17 cellular contexts compared by ENCODE assay signal in the genomic region with DNA sequence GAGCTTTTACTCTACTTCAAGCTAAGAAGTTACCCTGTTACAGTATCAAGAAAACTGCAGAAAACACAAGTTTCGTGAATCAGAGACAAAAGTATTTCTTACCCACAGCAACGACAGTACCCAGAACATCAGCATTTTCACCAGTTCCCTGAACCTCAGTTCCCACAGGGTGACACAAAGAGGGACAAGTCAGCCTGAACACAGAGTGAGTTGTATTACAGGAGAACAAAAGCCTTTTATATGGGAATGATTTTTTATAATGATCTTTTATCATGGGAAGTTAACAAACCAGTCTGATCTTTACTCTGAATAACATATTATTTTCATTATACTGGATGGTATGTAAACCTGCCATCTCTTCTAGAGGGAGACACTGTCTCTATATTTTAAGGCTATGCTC.
A peak's percentile ranks its signal among the peaks of the same experiment; 100 is the strongest.
DNase-seq lines count a peak whose midpoint lies in the region; ATAC-seq and TF ChIP-seq lines count a peak whose summit lies in the region.
"Had no signal": no experiment of that assay in that cellular context is flagged by ENCODE, and none has a peak within 500 bp of the region (broad histone marks: within the 10 kb centered on the region; RNA-seq: fewer than 3 reads in every experiment).

No MANE protein-coding gene starts in this region.

- H3K27ac ChIP-seq in aorta (ENCODE audit: low read depth in 1 of 2, low read length in 2 of 2) (no peak overlapping the region), SK-N-SH (ENCODE audit: low read depth in 2 of 2, low read length in 1 of 2) (no peak overlapping the region)
- H3K27ac ChIP-seq: BLaER1 treated with 17β-estradiol and CSF1 and Interleukin-3, amounts not matched to agents 10 nM and 100 nM had no signal

- H3F3A ChIP-seq in SK-N-SH (replicated peaks; ENCODE audit: insufficient read depth), result no peaks in the 10 kb centered on the region

- no peak for TF ChIP-seq RAD21 in SK-N-SH (IDR thresholded peaks at IDR 0.05; ENCODE audit: low read length)

- no peaks in the 10 kb centered on the region for H4K20me1 ChIP-seq in SK-N-SH (ENCODE audit: insufficient read depth)
- H4K20me1 ChIP-seq: BLaER1 treated with 17β-estradiol and CSF1 and Interleukin-3, amounts not matched to agents 10 nM and 100 nM had no signal

- DNase-seq in COLO829 (ENCODE audit: low spot score) (peak; percentile 21), foreskin melanocyte (peak; percentile 50), medulla oblongata (ENCODE audit: extremely low spot score) (peak; percentile 72), DMS53 (lab: John Stamatoyannopoulos, UW) (no peak), aorta (no peak), SK-N-SH (no peak)
- no peak for DNase-seq in stimulated activated CD4-positive, alpha-beta T cell treated with anti-CD3 and anti-CD28 coated beads, Interleukin-4, amount 100 ng/mL, for 1 hour
- DNase-seq: 8988T; CD8-positive, alpha-beta T cell; COR-L47; DMS 273 treated with DMSO at 0.1 percent for 48 hours; GOT3; H7; HFFc6 had no signal

- 79 to 85% methylated on average over 2 of the region's 2 CpGs for WGBS in aorta, 2 donors
- 35% methylated on average over 2 of the region's 2 CpGs for WGBS in SK-N-SH (ENCODE audit: low lambda C conversion rate)

- no peak overlapping the region; the same call in 1 of the 2 replicates for H2AFZ ChIP-seq in SK-N-SH (ENCODE audit: low read depth)

- no peaks in the 10 kb centered on the region for H3K4me1 ChIP-seq in aorta (ENCODE audit: control insufficient read depth in 1 of 2, insufficient read depth in 2 of 2, low read length in 2 of 2)
- H3K4me1 ChIP-seq in SK-N-SH (ENCODE audit: control insufficient read depth in 1 of 2, insufficient read depth in 2 of 2, low read depth in 1 of 2, low read length in 1 of 2), result no peaks in the 10 kb centered on the region
- H3K4me1 ChIP-seq: BLaER1 treated with 17β-estradiol and CSF1 and Interleukin-3, amounts not matched to agents 10 nM and 100 nM had no signal

- intact Hi-C loops in aorta (cut with DNase I), result no loop called here

- CTCF ChIA-PET in SK-N-SH (lab: Yijun Ruan, JAX), result no interaction called here

- H3K9me2 ChIP-seq in SK-N-SH, result 0 out of 2 replicates have a peak, but pooled peaks cover 4% of the 10 kb centered on the region

- POLR2A ChIA-PET in SK-N-SH (lab: Yijun Ruan, JAX), result no interaction called here

- H3K36me3 ChIP-seq in aorta (ENCODE audit: control insufficient read depth in 1 of 2, insufficient read depth in 2 of 2, low read length in 1 of 2) (no peaks in the 10 kb centered on the region), SK-N-SH (replicated peaks in 1 of 2; ENCODE audit: control insufficient read depth in 1 of 2, insufficient read depth in 2 of 2, low read length in 1 of 2) (no peaks in the 10 kb centered on the region)
- H3K36me3 ChIP-seq: BLaER1 treated with 17β-estradiol and CSF1 and Interleukin-3, amounts not matched to agents 10 nM and 100 nM had no signal

- H3K4me3 ChIP-seq in aorta (ENCODE audit: low read length in 2 of 2), result no peak overlapping the region
- H3K4me3 ChIP-seq in SK-N-SH (ENCODE audit: low read depth in 2 of 2, low read length in 1 of 2), result no peak overlapping the region
- H3K4me3 ChIP-seq: BLaER1 treated with 17β-estradiol and CSF1 and Interleukin-3, amounts not matched to agents 10 nM and 100 nM had no signal

- no peak for TF ChIP-seq EP300 in SK-N-SH (IDR thresholded peaks at IDR 0.05; ENCODE audit: borderline replicate concordance in 1 of 2, low read depth in 1 of 2, low read length in 1 of 2)

- H3K9me3 ChIP-seq in aorta (ENCODE audit: control insufficient read depth, low read length) (no peaks in the 10 kb centered on the region), SK-N-SH (no peaks in the 10 kb centered on the region)

- H3K79me2 ChIP-seq in SK-N-SH (ENCODE audit: insufficient read depth), result no peaks in the 10 kb centered on the region

- H3K4me2 ChIP-seq in SK-N-SH, result no peak overlapping the region
- H3K4me2 ChIP-seq: BLaER1 treated with 17β-estradiol and CSF1 and Interleukin-3, amounts not matched to agents 10 nM and 100 nM had no signal

- no peaks in the 10 kb centered on the region for H3K27me3 ChIP-seq in aorta (ENCODE audit: control insufficient read depth in 1 of 2, insufficient read depth in 2 of 2, low read length in 1 of 2)
- H3K27me3 ChIP-seq in SK-N-SH (ENCODE audit: insufficient read depth), result no peaks in the 10 kb centered on the region
- H3K27me3 ChIP-seq: BLaER1 treated with 17β-estradiol and CSF1 and Interleukin-3, amounts not matched to agents 10 nM and 100 nM had no signal

- ATAC-seq in aorta (ENCODE audit: low FRiP score), result no peak
- ATAC-seq: CD8-positive, alpha-beta T cell; HCT116; HepG2 had no signal

- no peak overlapping the region for H3K9ac ChIP-seq in SK-N-SH
- H3K9ac ChIP-seq: BLaER1 treated with 17β-estradiol and CSF1 and Interleukin-3, amounts not matched to agents 10 nM and 100 nM had no signal

- TF ChIP-seq CTCF in SK-N-SH (IDR thresholded peaks at IDR 0.05), result no peak

TF ChIP-seq in SK-N-SH, 30 proteins besides CTCF, POLR2A, EP300 and RAD21:
- TF ChIP-seq, protein P1, sequence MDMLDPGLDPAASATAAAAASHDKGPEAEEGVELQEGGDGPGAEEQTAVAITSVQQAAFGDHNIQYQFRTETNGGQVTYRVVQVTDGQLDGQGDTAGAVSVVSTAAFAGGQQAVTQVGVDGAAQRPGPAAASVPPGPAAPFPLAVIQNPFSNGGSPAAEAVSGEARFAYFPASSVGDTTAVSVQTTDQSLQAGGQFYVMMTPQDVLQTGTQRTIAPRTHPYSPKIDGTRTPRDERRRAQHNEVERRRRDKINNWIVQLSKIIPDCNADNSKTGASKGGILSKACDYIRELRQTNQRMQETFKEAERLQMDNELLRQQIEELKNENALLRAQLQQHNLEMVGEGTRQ (IDR thresholded peaks at IDR 0.05; ENCODE audit: borderline replicate concordance, low read depth, low read length), result no peak
- no peak for TF ChIP-seq NFIC (IDR thresholded peaks at IDR 0.05; ENCODE audit: borderline replicate concordance)
- TF ChIP-seq RCOR1 (IDR thresholded peaks at IDR 0.05; ENCODE audit: low read length), result no peak
- no peak for TF ChIP-seq POLR2AphosphoS5 (IDR thresholded peaks at IDR 0.05; ENCODE audit: low read depth, low read length)
- no peak for TF ChIP-seq ELF1 (IDR thresholded peaks at IDR 0.05)
- TF ChIP-seq, protein P2, sequence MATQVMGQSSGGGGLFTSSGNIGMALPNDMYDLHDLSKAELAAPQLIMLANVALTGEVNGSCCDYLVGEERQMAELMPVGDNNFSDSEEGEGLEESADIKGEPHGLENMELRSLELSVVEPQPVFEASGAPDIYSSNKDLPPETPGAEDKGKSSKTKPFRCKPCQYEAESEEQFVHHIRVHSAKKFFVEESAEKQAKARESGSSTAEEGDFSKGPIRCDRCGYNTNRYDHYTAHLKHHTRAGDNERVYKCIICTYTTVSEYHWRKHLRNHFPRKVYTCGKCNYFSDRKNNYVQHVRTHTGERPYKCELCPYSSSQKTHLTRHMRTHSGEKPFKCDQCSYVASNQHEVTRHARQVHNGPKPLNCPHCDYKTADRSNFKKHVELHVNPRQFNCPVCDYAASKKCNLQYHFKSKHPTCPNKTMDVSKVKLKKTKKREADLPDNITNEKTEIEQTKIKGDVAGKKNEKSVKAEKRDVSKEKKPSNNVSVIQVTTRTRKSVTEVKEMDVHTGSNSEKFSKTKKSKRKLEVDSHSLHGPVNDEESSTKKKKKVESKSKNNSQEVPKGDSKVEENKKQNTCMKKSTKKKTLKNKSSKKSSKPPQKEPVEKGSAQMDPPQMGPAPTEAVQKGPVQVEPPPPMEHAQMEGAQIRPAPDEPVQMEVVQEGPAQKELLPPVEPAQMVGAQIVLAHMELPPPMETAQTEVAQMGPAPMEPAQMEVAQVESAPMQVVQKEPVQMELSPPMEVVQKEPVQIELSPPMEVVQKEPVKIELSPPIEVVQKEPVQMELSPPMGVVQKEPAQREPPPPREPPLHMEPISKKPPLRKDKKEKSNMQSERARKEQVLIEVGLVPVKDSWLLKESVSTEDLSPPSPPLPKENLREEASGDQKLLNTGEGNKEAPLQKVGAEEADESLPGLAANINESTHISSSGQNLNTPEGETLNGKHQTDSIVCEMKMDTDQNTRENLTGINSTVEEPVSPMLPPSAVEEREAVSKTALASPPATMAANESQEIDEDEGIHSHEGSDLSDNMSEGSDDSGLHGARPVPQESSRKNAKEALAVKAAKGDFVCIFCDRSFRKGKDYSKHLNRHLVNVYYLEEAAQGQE (IDR thresholded peaks at IDR 0.05; ENCODE audit: low read depth, low read length), result no peak
- TF ChIP-seq CHD2 (IDR thresholded peaks at IDR 0.05; ENCODE audit: low read length, partially characterized antibody), result no peak
- no peak for TF ChIP-seq RFX5 (IDR thresholded peaks at IDR 0.05; ENCODE audit: low read length)

Comparison
In these comparisons a context has a peak if more than half of its experiments do, and no peak if none do; other contexts are left out.
1. DNase-seq: peak in COLO829 (single experiment), foreskin melanocyte (single experiment) and medulla oblongata (single experiment); none in stimulated activated CD4-positive, alpha-beta T cell treated with anti-CD3 and anti-CD28 coated beads, Interleukin-4, amount 100 ng/mL, for 1 hour (single experiment), DMS53 (single experiment), aorta (0 of 2) and SK-N-SH (single experiment).